In genomic region chr5:157137691-157138090, GRCh38 we compare ENCODE assay signal across 20 cellular contexts. TPM values are rescaled to one million over a fixed set of nuclear protein-coding genes. Genes with fewer than 3 reads are reported as not detected.
"Had no signal": no experiment of that assay in that cellular context is flagged by ENCODE, and none has a peak within 500 bp of the region (broad histone marks: within the 10 kb centered on the region; RNA-seq: fewer than 3 reads in every experiment).

No MANE protein-coding gene starts in this region.

- H3K4me3 Mint-ChIP-seq: endodermal cell; natural killer cell treated with Interleukin-12 subunit alpha and Interleukin-12 subunit beta and Interleukin-15 and Interleukin-18, amount 100 ng/mL, for 72 hours had no signal

- H3K4me1 ChIP-seq: foreskin keratinocyte had no signal

- H3K9me3 ChIP-seq: ascending aorta, right atrium auricular region, SK-N-SH, suprapubic skin, upper lobe of right lung had no signal

- H3K27ac Mint-ChIP-seq: endodermal cell; natural killer cell treated with Interleukin-12 subunit alpha and Interleukin-12 subunit beta and Interleukin-15 and Interleukin-18, amount 100 ng/mL, for 72 hours had no signal

- H3K4me3 ChIP-seq: ascending aorta, cardiac muscle cell, dorsolateral prefrontal cortex, right atrium auricular region, suprapubic skin, upper lobe of right lung had no signal

- H3K27me3 Mint-ChIP-seq: natural killer cell treated with Interleukin-12 subunit alpha and Interleukin-12 subunit beta and Interleukin-15 and Interleukin-18, amount 100 ng/mL, for 72 hours had no signal

- H3K9me2 ChIP-seq: SK-N-SH had no signal

- H3K9me3 Mint-ChIP-seq: endodermal cell; natural killer cell treated with Interleukin-12 subunit alpha and Interleukin-12 subunit beta and Interleukin-15 and Interleukin-18, amount 100 ng/mL, for 72 hours had no signal

- H3K4me2 ChIP-seq: SK-N-SH had no signal

- DNase-seq: activated CD4-positive, alpha-beta T cell treated with anti-CD3 and anti-CD28 coated beads for 1 hour; activated CD4-positive, alpha-beta T cell treated with anti-CD3 and anti-CD28 coated beads, Interleukin-2, amount 50 U/mL, for 48 hours; endodermal cell; erythroblast; foreskin keratinocyte; mesendoderm; nucleus accumbens; SK-N-SH; stimulated activated naive CD8-positive, alpha-beta T cell treated with anti-CD3 and anti-CD28 coated beads, Interleukin-15, Interleukin-2, amounts not matched to agents 100 U/mL and 50 U/mL, for 24 hours; T-helper 1 cell; T1000; upper lobe of right lung had no signal

- H3K27me3 ChIP-seq: ascending aorta, cardiac muscle cell, dorsolateral prefrontal cortex, foreskin keratinocyte, right atrium auricular region, suprapubic skin, upper lobe of right lung had no signal

- H3K9ac ChIP-seq: SK-N-SH had no signal

- H3K27ac ChIP-seq: ascending aorta, cardiac muscle cell, foreskin keratinocyte, right atrium auricular region, suprapubic skin, upper lobe of right lung had no signal

RNA-seq across cellular contexts. Expression of gene GARIN3, which starts 28.4 kb away (rescaled TPM):
- total RNA-seq: ascending aorta; cardiac muscle cell; dorsolateral prefrontal cortex; endodermal cell; foreskin keratinocyte; liver; natural killer cell treated with Interleukin-12 subunit alpha and Interleukin-12 subunit beta and Interleukin-15 and Interleukin-18, amount 100 ng/mL, for 72 hours; posterior vena cava; right atrium auricular region; suprapubic skin; upper lobe of right lung had no signal
- polyA plus RNA-seq: cardiac muscle cell, foreskin keratinocyte, liver, SK-N-SH had no signal

RNA-seq across cellular contexts. Expression of gene HAVCR2, which starts 28.8 kb away (rescaled TPM):
- total RNA-seq: foreskin keratinocyte had no signal
- polyA plus RNA-seq: cardiac muscle cell, foreskin keratinocyte had no signal

RNA-seq across cellular contexts. Expression of gene ITK, which starts 42.9 kb away (rescaled TPM):
- total RNA-seq: cardiac muscle cell, foreskin keratinocyte had no signal
- polyA plus RNA-seq: cardiac muscle cell, foreskin keratinocyte, SK-N-SH had no signal
